14 cellular contexts compared by ENCODE assay signal in genomic region chr1:31880957-31881697, GRCh38. TPM values are rescaled to one million over a fixed set of nuclear protein-coding genes. Genes with fewer than 3 reads are reported as not detected.
DNase-seq lines count a peak whose midpoint lies in the region; ATAC-seq, FAIRE-seq and TF ChIP-seq lines count a peak whose summit lies in the region.
"Had no signal": no experiment of that assay in that cellular context is flagged by ENCODE, and none has a peak within 500 bp of the region (broad histone marks: within the 10 kb centered on the region; RNA-seq: fewer than 3 reads in every experiment).

No MANE protein-coding gene starts in this region.

- no peak overlapping the region for H3K27ac ChIP-seq in parathyroid adenoma
- no peak overlapping the region for H3K27ac ChIP-seq in CD8-positive, alpha-beta memory T cell (ENCODE audit: low read depth, low read length)
- H3K27ac ChIP-seq: gastrocnemius medialis, testis had no signal

- peaks cover 7% of the 10 kb centered on the region for H3K27me3 Mint-ChIP-seq in brain
- H3K27me3 Mint-ChIP-seq in CD8-positive, alpha-beta memory T cell = peaks cover 0 to 1% of the 10 kb centered on the region in 2 donors

- no peak overlapping the region for H3K4me3 ChIP-seq in parathyroid adenoma (ENCODE audit: low read depth, low read length)
- H3K4me3 ChIP-seq in CD8-positive, alpha-beta memory T cell (ENCODE audit: low read length) = no peak overlapping the region
- H3K4me3 ChIP-seq: gastrocnemius medialis, smooth muscle cell, testis had no signal

- H3K4me2 ChIP-seq in parathyroid adenoma (ENCODE audit: low read length) = peak overlapping the region; percentile 48
- H3K4me2 ChIP-seq: smooth muscle cell had no signal

- H3K4me1 Mint-ChIP-seq in brain = peaks cover 10% of the 10 kb centered on the region
- H3K4me1 Mint-ChIP-seq in CD8-positive, alpha-beta memory T cell = peaks cover 13 to 22% (median 14%) of the 10 kb centered on the region in 3 donors

- no peak overlapping the region for H3K4me3 Mint-ChIP-seq in brain
- H3K4me3 Mint-ChIP-seq in CD8-positive, alpha-beta memory T cell = no peak overlapping the region
- H3K4me3 Mint-ChIP-seq: activated T-cell treated with anti-CD3 and anti-CD28 coated beads, Interleukin-2, amount 50 U/mL, for 72 hours; WTC11 had no signal

- H3K36me3 ChIP-seq in parathyroid adenoma (ENCODE audit: control insufficient read depth, insufficient read depth, low read length) = no peaks in the 10 kb centered on the region
- H3K36me3 ChIP-seq in CD8-positive, alpha-beta memory T cell (ENCODE audit: insufficient read depth, low read length) = no peaks in the 10 kb centered on the region
- H3K36me3 ChIP-seq: gastrocnemius medialis had no signal

- peaks cover 0 to 2% (median 0%) of the 10 kb centered on the region in 5 experiments for H3K9me3 Mint-ChIP-seq in brain
- no peaks in the 10 kb centered on the region for H3K9me3 Mint-ChIP-seq in CD8-positive, alpha-beta memory T cell
- H3K9me3 Mint-ChIP-seq: activated T-cell treated with anti-CD3 and anti-CD28 coated beads, Interleukin-2, amount 50 U/mL, for 72 hours; WTC11 had no signal

- H3K27me3 ChIP-seq in parathyroid adenoma (ENCODE audit: control insufficient read depth, insufficient read depth, low read length) = no peaks in the 10 kb centered on the region
- no peaks in the 10 kb centered on the region for H3K27me3 ChIP-seq in CD8-positive, alpha-beta memory T cell (ENCODE audit: insufficient read depth, low read length, poor library complexity, severe bottlenecking)
- H3K27me3 ChIP-seq: gastrocnemius medialis, testis had no signal

- H3K9me3 ChIP-seq in parathyroid adenoma (ENCODE audit: control insufficient read depth, low read length) = no peaks in the 10 kb centered on the region
- no peaks in the 10 kb centered on the region for H3K9me3 ChIP-seq in CD8-positive, alpha-beta memory T cell (ENCODE audit: low read length)
- H3K9me3 ChIP-seq: gastrocnemius medialis, testis had no signal

- peak overlapping the region in 4 of 5 experiments; percentile 13 to 78 (median 48) for H3K27ac Mint-ChIP-seq in brain
- no peak overlapping the region for H3K27ac Mint-ChIP-seq in CD8-positive, alpha-beta memory T cell
- H3K27ac Mint-ChIP-seq: activated T-cell treated with anti-CD3 and anti-CD28 coated beads, Interleukin-2, amount 50 U/mL, for 72 hours; WTC11 had no signal

- H3K9ac ChIP-seq in parathyroid adenoma = no peak overlapping the region

- no peaks in the 10 kb centered on the region for H3K36me3 Mint-ChIP-seq in brain
- no peaks in the 10 kb centered on the region for H3K36me3 Mint-ChIP-seq in CD8-positive, alpha-beta memory T cell
- H3K36me3 Mint-ChIP-seq: WTC11 had no signal

- ATAC-seq in HG03280 (IDR thresholded peaks at IDR 0.05; ENCODE audit: unreplicated experiment) (peak; percentile 47), GM21360 (IDR thresholded peaks at IDR 0.05; ENCODE audit: unreplicated experiment) (no peak)
- ATAC-seq: activated T-cell treated with anti-CD3 and anti-CD28 coated beads, Interleukin-2, amount 50 U/mL, for 72 hours; gastrocnemius medialis; WTC11 had no signal

- no peak for TF ChIP-seq POLR2A in GM12891 (IDR thresholded peaks at IDR 0.05; ENCODE audit: low read depth, low read length)

- FAIRE-seq in GM12891 (lab: Jason Lieb, UNC) = peak; percentile 71

- no peaks in the 10 kb centered on the region for H3K79me2 ChIP-seq in parathyroid adenoma

- H3K4me1 ChIP-seq in parathyroid adenoma = peaks cover 8% of the 10 kb centered on the region
- H3K4me1 ChIP-seq in CD8-positive, alpha-beta memory T cell (ENCODE audit: insufficient read depth, low read length) = peaks cover 6% of the 10 kb centered on the region
- H3K4me1 ChIP-seq: gastrocnemius medialis had no signal

- POLR2A ChIA-PET in CD8-positive, alpha-beta memory T cell (lab: Charles Lee) = no interaction called here

- TF ChIP-seq CTCF in brain (conservative IDR thresholded peaks at IDR 0.05) (no peak), parathyroid adenoma (IDR thresholded peaks at IDR 0.05) (no peak)

- DNase-seq in GM12891 (ENCODE audit: insufficient read length, low spot score) (no peak), NCI-H2227 (lab: John Stamatoyannopoulos, UW; ENCODE audit: unreplicated experiment) (no peak)
- DNase-seq in CD8-positive, alpha-beta memory T cell = no peak
- DNase-seq: activated T-cell treated with anti-CD3 and anti-CD28 coated beads, Interleukin-2, amount 50 U/mL, for 72 hours; anterior cingulate cortex; gastrocnemius medialis; NCI-H1694 treated with DMSO at 0.1 percent for 48 hours; testis had no signal

- CTCF ChIA-PET in CD8-positive, alpha-beta memory T cell (lab: Charles Lee) = no interaction called here

- peak overlapping the region; percentile 11 for H2AFZ ChIP-seq in parathyroid adenoma

TF ChIP-seq in GM12891, 5 proteins besides CTCF, POLR2A, EP300 and RAD21:
- TF ChIP-seq POU2F2 (IDR thresholded peaks at IDR 0.05; ENCODE audit: low read depth, low read length) = peak; percentile 96
- no peak for TF ChIP-seq TAF1 (IDR thresholded peaks at IDR 0.05; ENCODE audit: low read depth, low read length)
- no peak for TF ChIP-seq POLR2AphosphoS5 (IDR thresholded peaks at IDR 0.05; ENCODE audit: low read depth, low read length)

RNA-seq across cellular contexts. Expression of gene PTP4A2, which starts 57.0 kb away (rescaled TPM):
- 213 TPM for polyA plus RNA-seq in GM12891 (2012; ENCODE audit: low read depth, missing spikeins)
- 165 TPM for polyA plus RNA-seq in brain (ENCODE audit: insufficient read depth, low read depth, low replicate concordance)
- 100 to 1,000 TPM; 339 to 368 TPM for total RNA-seq in CD8-positive, alpha-beta memory T cell
- polyA plus RNA-seq in CD8-positive, alpha-beta memory T cell = 598 TPM

Comparison
In these comparisons a context has a peak if more than half of its experiments do, and no peak if none do; other contexts are left out.
1. H3K27ac Mint-ChIP-seq: peak in brain (4 of 5); none in CD8-positive, alpha-beta memory T cell (0 of 8).